ENCODE assay signal across 9 cellular contexts in the genomic region with DNA sequence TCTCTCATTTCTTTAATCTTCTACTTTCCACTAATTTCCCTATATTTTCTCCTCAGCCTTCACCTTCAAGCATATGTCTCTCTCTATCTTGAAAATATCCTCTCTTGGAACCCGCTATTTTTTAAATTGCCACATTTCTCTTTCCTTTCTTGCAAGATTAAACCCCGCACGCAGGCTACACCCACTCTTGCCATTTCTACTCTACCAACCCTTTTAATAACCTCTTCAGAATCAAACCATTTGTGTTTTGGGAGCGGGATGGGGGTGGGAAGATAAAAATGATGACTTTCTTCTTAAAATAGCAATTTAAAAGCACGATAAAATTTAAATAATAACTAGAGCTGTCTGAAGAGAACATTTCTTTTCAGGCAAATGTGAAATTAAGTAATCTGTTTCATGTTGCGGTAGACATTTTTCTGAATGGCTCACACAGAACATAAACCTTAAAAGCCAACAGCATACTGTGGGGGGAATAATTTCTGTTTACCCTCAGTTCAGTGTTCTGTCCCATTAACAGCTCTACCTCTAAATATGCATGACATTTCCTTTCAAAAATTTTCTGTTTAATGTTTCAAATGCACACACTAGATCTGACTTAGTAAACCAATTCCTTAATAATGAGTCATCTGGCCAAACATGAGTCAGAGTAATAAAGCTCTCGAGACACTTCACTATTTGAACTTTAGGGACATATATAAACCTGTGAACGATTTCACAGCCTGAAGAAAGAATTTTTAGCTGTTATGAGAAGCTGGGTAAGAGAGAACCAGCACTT. TPM values are rescaled to one million over a fixed set of nuclear protein-coding genes. Genes with fewer than 3 reads are reported as not detected.
DNase-seq lines count a peak whose midpoint lies in the region; ATAC-seq, FAIRE-seq and TF ChIP-seq lines count a peak whose summit lies in the region.
"Had no signal": no experiment of that assay in that cellular context is flagged by ENCODE, and none has a peak within 500 bp of the region (broad histone marks: within the 10 kb centered on the region; RNA-seq: fewer than 3 reads in every experiment).

No MANE protein-coding gene starts in this region.

- no peak for TF ChIP-seq POLR2A in gastroesophageal sphincter (IDR thresholded peaks at IDR 0.05)

- peaks cover 5 to 64% (median 9%) of the 10 kb centered on the region in 3 donors for H3K4me1 ChIP-seq in gastroesophageal sphincter
- H3K4me1 ChIP-seq in CD8-positive, alpha-beta memory T cell (ENCODE audit: insufficient read depth, low read length) = no peaks in the 10 kb centered on the region

- H3K27me3 ChIP-seq in gastroesophageal sphincter = no peaks in the 10 kb centered on the region
- H3K27me3 ChIP-seq in CD8-positive, alpha-beta memory T cell (ENCODE audit: insufficient read depth, low read length, poor library complexity, severe bottlenecking) = no peaks in the 10 kb centered on the region

- WGBS in gastroesophageal sphincter (ENCODE audit: low coverage in 1 of 2), 2 donors = 26 to 27% methylated on average over 8 of the region's 8 CpGs

- no peaks in the 10 kb centered on the region for H3K27me3 Mint-ChIP-seq in activated naive CD4-positive, alpha-beta T cell treated with anti-CD3 and anti-CD28 coated beads, Interleukin-2, amount 50 U/mL, for 24 hours
- peaks cover 2 to 41% of the 10 kb centered on the region in 2 donors for H3K27me3 Mint-ChIP-seq in CD8-positive, alpha-beta memory T cell

- POLR2A ChIA-PET in CD8-positive, alpha-beta memory T cell (lab: Charles Lee) = no interaction called here

- TF ChIP-seq EP300 in gastroesophageal sphincter (IDR thresholded peaks at IDR 0.05) = no peak

- no peak for DNase-seq in activated naive CD4-positive, alpha-beta T cell treated with anti-CD3 and anti-CD28 coated beads, Interleukin-2, amount 50 U/mL, for 16 hours
- peak; percentile 96 for DNase-seq in RKO (ENCODE audit: low spot score)
- peak; percentile 54 for DNase-seq in urothelium cell line (ENCODE audit: low spot score)
- no peak for DNase-seq in SKM-1 (lab: John Stamatoyannopoulos, UW; ENCODE audit: unreplicated experiment)
- no peak for DNase-seq in CD8-positive, alpha-beta memory T cell
- DNase-seq in epidermal melanocyte (ENCODE audit: insufficient read length, low spot score) = no peak

- no peaks in the 10 kb centered on the region for H3K36me3 ChIP-seq in gastroesophageal sphincter
- no peaks in the 10 kb centered on the region for H3K36me3 ChIP-seq in CD8-positive, alpha-beta memory T cell (ENCODE audit: insufficient read depth, low read length)

- H3K4me1 Mint-ChIP-seq in activated naive CD4-positive, alpha-beta T cell treated with anti-CD3 and anti-CD28 coated beads, Interleukin-2, amount 50 U/mL, for 24 hours = peaks cover 5% of the 10 kb centered on the region
- H3K4me1 Mint-ChIP-seq in CD8-positive, alpha-beta memory T cell = peaks cover 2 to 9% (median 8%) of the 10 kb centered on the region in 3 donors

- H3K9me3 Mint-ChIP-seq in activated naive CD4-positive, alpha-beta T cell treated with anti-CD3 and anti-CD28 coated beads, Interleukin-2, amount 50 U/mL, for 24 hours = peaks cover 5% of the 10 kb centered on the region
- H3K9me3 Mint-ChIP-seq in CD8-positive, alpha-beta memory T cell = peaks cover 0 to 6% (median 3%) of the 10 kb centered on the region in 5 donors

- no peaks in the 10 kb centered on the region for H3K9me3 ChIP-seq in gastroesophageal sphincter
- no peaks in the 10 kb centered on the region for H3K9me3 ChIP-seq in CD8-positive, alpha-beta memory T cell (ENCODE audit: low read length)

- H3K27ac ChIP-seq in gastroesophageal sphincter = peak overlapping the region; percentile 60 to 79 (median 76)
- no peak overlapping the region for H3K27ac ChIP-seq in CD8-positive, alpha-beta memory T cell (ENCODE audit: low read depth, low read length)

- H3K4me3 Mint-ChIP-seq in activated naive CD4-positive, alpha-beta T cell treated with anti-CD3 and anti-CD28 coated beads, Interleukin-2, amount 50 U/mL, for 24 hours = no peak overlapping the region
- H3K4me3 Mint-ChIP-seq in CD8-positive, alpha-beta memory T cell = peak overlapping the region in 3 of 7 donors; percentile 6 to 17 (median 7)

- peak in 2 of 4 experiments; percentile 7 to 16 for TF ChIP-seq CTCF in gastroesophageal sphincter (IDR thresholded peaks at IDR 0.05)

- H3K4me3 ChIP-seq in gastroesophageal sphincter = peak overlapping the region; percentile 18 to 24
- no peak overlapping the region for H3K4me3 ChIP-seq in CD8-positive, alpha-beta memory T cell (ENCODE audit: low read length)

- peaks cover 4% of the 10 kb centered on the region for H3K36me3 Mint-ChIP-seq in activated naive CD4-positive, alpha-beta T cell treated with anti-CD3 and anti-CD28 coated beads, Interleukin-2, amount 50 U/mL, for 24 hours
- H3K36me3 Mint-ChIP-seq in CD8-positive, alpha-beta memory T cell = peaks cover 0 to 5% (median 2%) of the 10 kb centered on the region in 3 donors

- ATAC-seq in gastroesophageal sphincter = peak; percentile 83

- FAIRE-seq in urothelium cell line (lab: Jason Lieb, UNC) = peak; percentile 23
- FAIRE-seq: G401.6 had no signal

- peak overlapping the region; percentile 13 for H3K27ac Mint-ChIP-seq in activated naive CD4-positive, alpha-beta T cell treated with anti-CD3 and anti-CD28 coated beads, Interleukin-2, amount 50 U/mL, for 24 hours
- H3K27ac Mint-ChIP-seq in CD8-positive, alpha-beta memory T cell = peak overlapping the region in 1 of 8 donors; percentile 5

- CTCF ChIA-PET in CD8-positive, alpha-beta memory T cell (lab: Charles Lee) = no interaction called here

RNA-seq across cellular contexts. Expression of a gene that starts 20.5 kb away (rescaled TPM):
- 10 to 100 TPM; 15.7 to 28.2 (median 22.8) TPM for total RNA-seq in gastroesophageal sphincter
- not detected for total RNA-seq in CD8-positive, alpha-beta memory T cell
- polyA plus RNA-seq in CD8-positive, alpha-beta memory T cell = 0.37 TPM

Comparison
In these comparisons a context has a peak if more than half of its experiments do, and no peak if none do; other contexts are left out.
1. DNase-seq: peak in RKO (single experiment) and urothelium cell line (single experiment); none in activated naive CD4-positive, alpha-beta T cell treated with anti-CD3 and anti-CD28 coated beads, Interleukin-2, amount 50 U/mL, for 16 hours (single experiment), SKM-1 (single experiment), CD8-positive, alpha-beta memory T cell (0 of 5) and epidermal melanocyte (single experiment).
2. RNA of a gene that starts 20.5 kb away (total RNA-seq): 15.7 to 28.2 TPM in gastroesophageal sphincter; not detected in CD8-positive, alpha-beta memory T cell; every median in the first group is over 10 times any median in the second.